ENCODE assay signal across 1 cellular context in the genomic region with DNA sequence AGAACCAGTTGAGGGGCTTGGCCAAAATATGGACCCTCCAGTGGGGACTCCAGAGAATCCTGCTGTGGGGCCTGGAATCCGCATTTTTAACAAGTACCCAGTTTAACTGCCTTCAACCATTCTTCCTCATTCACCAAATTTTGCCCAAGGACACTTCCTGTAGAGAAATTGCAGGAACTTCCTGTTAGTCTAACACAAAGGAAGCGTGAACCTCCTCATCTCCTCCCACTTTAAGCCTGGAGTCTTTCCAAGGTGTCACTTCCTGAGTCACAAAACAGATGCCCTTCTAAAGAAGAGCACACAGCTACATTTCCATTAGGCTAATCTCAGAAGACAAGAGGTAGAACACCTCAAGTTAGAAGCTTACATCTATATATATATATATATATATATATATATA.
TF ChIP-seq lines count a peak whose summit lies in the region.

No MANE protein-coding gene starts in this region.

TF ChIP-seq in GM23338, 12 proteins besides CTCF, POLR2A, EP300 and RAD21 (continued from another document):
- no peak for TF ChIP-seq ETS1 (IDR thresholded peaks at IDR 0.05)
- no peak for TF ChIP-seq POLR2AphosphoS5 (IDR thresholded peaks at IDR 0.05; ENCODE audit: low read depth)
- no peak for TF ChIP-seq JUNB (IDR thresholded peaks at IDR 0.05; ENCODE audit: unreplicated experiment)
TF ChIP-seq in GM23338: peak in this region for 0.
